In genomic region chr12:95858451-95859343, GRCh38 we compare ENCODE assay signal across 8 cellular contexts. TPM values are rescaled to one million over a fixed set of nuclear protein-coding genes. Genes with fewer than 3 reads are reported as not detected.
DNase-seq lines count a peak whose midpoint lies in the region; ATAC-seq and TF ChIP-seq lines count a peak whose summit lies in the region.

SNRPF (plus strand) TSS chr12:95858952; CDS start chr12:95859074, 122 bp downstream.

- CTCF ChIA-PET in CD8-positive, alpha-beta memory T cell (lab: Charles Lee) = no interaction called here
- CTCF ChIA-PET in activated CD4-positive, alpha-beta memory T cell treated with anti-CD3 and anti-CD28 coated beads for 36 hours (lab: Charles Lee) = interaction anchor here (1.1 kb wide), 1 partner anchor 84 kb away, joined by 3 read pairs; the partner anchor contains the start of gene CCDC38

- peak in 2 of 4 donors; percentile 11 to 18 for TF ChIP-seq CTCF in right lobe of liver (IDR thresholded peaks at IDR 0.05)

- WGBS in right lobe of liver (ENCODE audit: insufficient coverage, low coverage, low lambda C conversion rate, missing lambda C conversion rate) = under 1% methylated on average over 39 of the region's 54 CpGs

- H3K27me3 Mint-ChIP-seq in CD8-positive, alpha-beta memory T cell = peaks cover 3 to 4% of the 10 kb centered on the region in 2 donors
- peaks cover 5% of the 10 kb centered on the region for H3K27me3 Mint-ChIP-seq in activated CD4-positive, alpha-beta memory T cell treated with anti-CD3 and anti-CD28 coated beads for 36 hours

- peak within 1 kb of the TSS; percentile 85 for H3K27ac ChIP-seq in CD8-positive, alpha-beta memory T cell (ENCODE audit: low read depth, low read length)
- peak within 1 kb of the TSS; percentile 59 to 76 (median 75) for H3K27ac ChIP-seq in right lobe of liver

- H3K9me3 Mint-ChIP-seq in CD8-positive, alpha-beta memory T cell = no peaks in the 10 kb centered on the region
- H3K9me3 Mint-ChIP-seq in activated CD4-positive, alpha-beta memory T cell treated with anti-CD3 and anti-CD28 coated beads for 36 hours = no peaks in the 10 kb centered on the region

- ATAC-seq in GM19455 (IDR thresholded peaks at IDR 0.05; ENCODE audit: unreplicated experiment) (peak; percentile 100), right lobe of liver (peak; percentile 97 to 99 (median 98))

- peak within 1 kb of the TSS in 1 of 8 donors; percentile 47 for H3K27ac Mint-ChIP-seq in CD8-positive, alpha-beta memory T cell
- no peak within 1 kb of the TSS for H3K27ac Mint-ChIP-seq in activated CD4-positive, alpha-beta memory T cell treated with anti-CD3 and anti-CD28 coated beads for 36 hours

- POLR2A ChIA-PET in CD8-positive, alpha-beta memory T cell (lab: Charles Lee) = interaction anchor here (1.1 kb wide), 1 partner anchor 85 kb away, joined by 6 read pairs; the partner anchor contains the start of gene AMDHD1
- POLR2A ChIA-PET in activated CD4-positive, alpha-beta memory T cell treated with anti-CD3 and anti-CD28 coated beads for 36 hours (lab: Charles Lee) = interaction anchor here (2.0 kb wide), 1 partner anchor 28 kb away, joined by 6 read pairs; no protein-coding TSS in a partner anchor

- no peak within 1 kb of the TSS for H3K4me3 Mint-ChIP-seq in CD8-positive, alpha-beta memory T cell
- H3K4me3 Mint-ChIP-seq in activated CD4-positive, alpha-beta memory T cell treated with anti-CD3 and anti-CD28 coated beads for 36 hours = no peak within 1 kb of the TSS

- H3K4me1 ChIP-seq in CD8-positive, alpha-beta memory T cell (ENCODE audit: insufficient read depth, low read length) = peaks cover 27% of the 10 kb centered on the region
- H3K4me1 ChIP-seq in right lobe of liver = peaks cover 0 to 22% (median 5%) of the 10 kb centered on the region in 4 donors

- peak; percentile 86 to 96 (median 93) for DNase-seq in CD8-positive, alpha-beta memory T cell
- DNase-seq in HK-2 (ENCODE audit: unreplicated experiment) = peak; percentile 96
- DNase-seq in NCI-H82 treated with DMSO at 0.1 percent for 48 hours (lab: John Stamatoyannopoulos, UW; ENCODE audit: unreplicated experiment) = peak; percentile 90
- DNase-seq in activated CD4-positive, alpha-beta memory T cell treated with anti-CD3 and anti-CD28 coated beads for 36 hours = peak; percentile 97
- peak; percentile 99 for DNase-seq in ecto neural progenitor cell (ENCODE audit: low spot score)
- peak; percentile 91 to 95 (median 94) for DNase-seq in right lobe of liver
- peak; percentile 82 to 91 for DNase-seq in stimulated activated CD4-positive, alpha-beta T cell treated with anti-CD3 and anti-CD28 coated beads, Interleukin-4, amount 100 ng/mL, for 4 hours

- peaks cover 13% of the 10 kb centered on the region for H3K36me3 ChIP-seq in CD8-positive, alpha-beta memory T cell (ENCODE audit: insufficient read depth, low read length)
- peaks cover 0 to 11% (median under 1%) of the 10 kb centered on the region in 4 donors for H3K36me3 ChIP-seq in right lobe of liver

- peak; percentile 56 for TF ChIP-seq POLR2A in right lobe of liver (IDR thresholded peaks at IDR 0.05)

- peaks cover 4 to 31% (median 21%) of the 10 kb centered on the region in 3 donors for H3K36me3 Mint-ChIP-seq in CD8-positive, alpha-beta memory T cell
- peaks cover 29% of the 10 kb centered on the region for H3K36me3 Mint-ChIP-seq in activated CD4-positive, alpha-beta memory T cell treated with anti-CD3 and anti-CD28 coated beads for 36 hours

- intact Hi-C loops in activated CD4-positive, alpha-beta memory T cell treated with anti-CD3 and anti-CD28 coated beads for 36 hours (cut with micrococcal nuclease) = loop anchor here (1.0 to 10.0 kb wide), 8 partner anchors 85 to 1046 kb away; partner anchors contain the start of genes AMDHD1, CFAP54, ELK3 and FGD6
- intact Hi-C loops in right lobe of liver (cut with DNase I) = no loop called here

- H3K4me1 Mint-ChIP-seq in CD8-positive, alpha-beta memory T cell = peaks cover 11 to 34% (median 18%) of the 10 kb centered on the region in 3 donors
- H3K4me1 Mint-ChIP-seq in activated CD4-positive, alpha-beta memory T cell treated with anti-CD3 and anti-CD28 coated beads for 36 hours (ENCODE audit: low read depth) = peaks cover 38% of the 10 kb centered on the region

- H3K4me3 ChIP-seq in CD8-positive, alpha-beta memory T cell (ENCODE audit: low read length) = peak within 1 kb of the TSS; percentile 83
- H3K4me3 ChIP-seq in right lobe of liver = peak within 1 kb of the TSS; percentile 56 to 88 (median 77)

- H3K9me3 ChIP-seq in CD8-positive, alpha-beta memory T cell (ENCODE audit: low read length) = no peaks in the 10 kb centered on the region
- no peaks in the 10 kb centered on the region for H3K9me3 ChIP-seq in right lobe of liver

- no peaks in the 10 kb centered on the region for H3K27me3 ChIP-seq in CD8-positive, alpha-beta memory T cell (ENCODE audit: insufficient read depth, low read length, poor library complexity, severe bottlenecking)
- no peaks in the 10 kb centered on the region for H3K27me3 ChIP-seq in right lobe of liver

RNA-seq across cellular contexts. Expression of gene SNRPF, which starts in this region (rescaled TPM):
- total RNA-seq in CD8-positive, alpha-beta memory T cell = 10 to 100 TPM; 45.4 to 49.2 TPM
- 51.0 TPM for polyA plus RNA-seq in CD8-positive, alpha-beta memory T cell
- 10 to 100 TPM; 45.4 to 46.0 TPM for total RNA-seq in activated CD4-positive, alpha-beta memory T cell treated with anti-CD3 and anti-CD28 coated beads for 36 hours
- 10 to 100 TPM in 3 of 6 experiments, 1 to 10 TPM in 3; 5.8 to 10.4 (median 8.5) TPM for total RNA-seq in right lobe of liver

Comparison
In these comparisons a context has a peak if more than half of its experiments do, and no peak if none do; other contexts are left out.
1. Peak in every context shown above with its lines: DNase-seq, ATAC-seq, H3K4me3 ChIP-seq and H3K27ac ChIP-seq.
2. RNA of gene SNRPF (total RNA-seq): 45.4 to 49.2 TPM in CD8-positive, alpha-beta memory T cell and 45.4 to 46.0 TPM in activated CD4-positive, alpha-beta memory T cell treated with anti-CD3 and anti-CD28 coated beads for 36 hours; 5.8 to 10.4 TPM in right lobe of liver; every median in the first group is over 4 times any median in the second.